Comparison of ENCODE assay signal across 21 cellular contexts in the genomic region with DNA sequence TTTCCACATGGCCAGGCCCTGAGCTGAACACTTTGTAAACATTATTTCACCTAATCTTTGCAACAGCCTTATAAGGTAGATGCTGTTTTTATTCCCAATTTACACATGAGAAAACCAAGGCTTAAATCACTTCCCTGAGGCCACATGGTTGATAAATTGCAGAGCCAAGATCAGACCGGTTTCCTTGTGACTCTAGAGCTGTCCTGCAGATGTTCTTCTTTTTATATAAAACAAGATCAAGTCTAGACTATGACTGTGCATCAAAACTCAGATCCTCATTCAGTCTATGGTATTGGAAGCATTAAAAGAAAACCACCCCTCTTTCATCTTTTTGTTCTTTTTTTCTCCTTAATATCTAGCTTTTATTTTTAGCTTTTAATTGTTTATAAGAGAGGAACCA. TPM values are rescaled to one million over a fixed set of nuclear protein-coding genes. Genes with fewer than 3 reads are reported as not detected.
A peak's percentile ranks its signal among the peaks of the same experiment; 100 is the strongest.
DNase-seq lines count a peak whose midpoint lies in the region; ATAC-seq and TF ChIP-seq lines count a peak whose summit lies in the region.
"Had no signal": no experiment of that assay in that cellular context is flagged by ENCODE, and none has a peak within 500 bp of the region (broad histone marks: within the 10 kb centered on the region; RNA-seq: fewer than 3 reads in every experiment).

No MANE protein-coding gene starts in this region.

- H4K20me1 ChIP-seq in SU-DHL-6 (ENCODE audit: low read depth, low read length), result no peaks in the 10 kb centered on the region

- no peak for TF ChIP-seq CTCF in SU-DHL-6 (IDR thresholded peaks at IDR 0.05; ENCODE audit: insufficient read depth, low read length, poor library complexity, severe bottlenecking)

- no peaks in the 10 kb centered on the region for H3K9me2 ChIP-seq in SU-DHL-6 (replicated peaks; ENCODE audit: insufficient read depth, low read length)

- DNase-seq in globus pallidus (ENCODE audit: low spot score), result peak; percentile 31
- peak; percentile 64 for DNase-seq in pons (ENCODE audit: low spot score)
- DNase-seq in mesenteric fat pad (ENCODE audit: low spot score), result no peak
- DNase-seq: 8988T; ACHN; AML-193; C1 segment of cervical spinal cord; Calu3; CD4-positive, alpha-beta memory T cell; COR-L47; DMS53; DMS79 treated with DMSO at 0.1 percent for 48 hours; GF-D8; H9 had no signal

- no peak overlapping the region for H2AFZ ChIP-seq in SU-DHL-6 (ENCODE audit: low read depth, low read length, severe bottlenecking)
- H2AFZ ChIP-seq: GM23338 had no signal

- H3K4me2 ChIP-seq in SU-DHL-6 (ENCODE audit: low read depth, low read length, poor library complexity, severe bottlenecking), result no peak overlapping the region
- H3K4me2 ChIP-seq: A549, GM23338 had no signal

- no peak overlapping the region for H3K4me3 ChIP-seq in SU-DHL-6 (ENCODE audit: insufficient read depth, low read length, poor library complexity, severe bottlenecking)
- H3K4me3 ChIP-seq: A549, GM23338 had no signal

- no peak for ATAC-seq in GM21529 (IDR thresholded peaks at IDR 0.05; ENCODE audit: unreplicated experiment)
- ATAC-seq in GM19351 (IDR thresholded peaks at IDR 0.05; ENCODE audit: unreplicated experiment), result no peak
- no peak for ATAC-seq in GM18511 (IDR thresholded peaks at IDR 0.05; ENCODE audit: unreplicated experiment)
- ATAC-seq: A549, GM23338, HCT116 had no signal

- H3K36me3 ChIP-seq in SU-DHL-6 (ENCODE audit: low read length), result peaks cover 17% of the 10 kb centered on the region; the same call in 1 of the 2 replicates

- H3K27ac ChIP-seq in SU-DHL-6 (ENCODE audit: low read depth, low read length), result peak overlapping the region; percentile 89
- H3K27ac ChIP-seq: A549 had no signal

- peaks cover 22% of the 10 kb centered on the region for H3F3A ChIP-seq in SU-DHL-6 (ENCODE audit: insufficient read depth)

- H3K9ac ChIP-seq in SU-DHL-6 (ENCODE audit: low read length), result no peak overlapping the region

- no peaks in the 10 kb centered on the region for H3K79me2 ChIP-seq in SU-DHL-6 (ENCODE audit: insufficient read depth, low read length)

- no peaks in the 10 kb centered on the region for H3K9me3 ChIP-seq in SU-DHL-6 (ENCODE audit: insufficient read depth, low read length)
- H3K9me3 ChIP-seq: A549 had no signal

- no peaks in the 10 kb centered on the region for H3K27me3 ChIP-seq in SU-DHL-6 (ENCODE audit: low read length)

RNA-seq across cellular contexts. Expression of a gene that starts 45.3 kb away (rescaled TPM):
- 49.3 TPM for total RNA-seq in mesenteric fat pad
